In genomic region chr17:46579083-46580075, GRCh38 we compare ENCODE assay signal across 8 cellular contexts. TPM values are rescaled to one million over a fixed set of nuclear protein-coding genes. Genes with fewer than 3 reads are reported as not detected.
A peak's percentile ranks its signal among the peaks of the same experiment; 100 is the strongest.
DNase-seq lines count a peak whose midpoint lies in the region; ATAC-seq, FAIRE-seq and TF ChIP-seq lines count a peak whose summit lies in the region.
"Not testable (repeated sequence)": the region's sequence is repeated elsewhere in the genome, so short reads cannot be mapped to it uniquely, and the experiment has no call there.

TSS of gene ARL17A (minus strand) at chr17:46579691. CDS start at chr17:46576322, 3,369 bp downstream.

- not testable (repeated sequence) for H3K79me2 ChIP-seq in H9 (ENCODE audit: insufficient read depth, low read length); astrocyte (ENCODE audit: insufficient read depth, low read length); hepatocyte

- TF ChIP-seq EP300 in sigmoid colon (IDR thresholded peaks at IDR 0.05), result not testable (repeated sequence)

- not testable (repeated sequence) for TF ChIP-seq POLR2A in sigmoid colon (IDR thresholded peaks at IDR 0.05)

- WGBS in H9 (ENCODE audit: extremely low coverage, insufficient read length, low lambda C conversion rate), result no CpG with 5 or more reads among the region's 65 CpGs
- WGBS in hepatocyte (ENCODE audit: low lambda C conversion rate, missing lambda C conversion rate), result 0% methylated on average over 7 of the region's 65 CpGs
- 0% methylated on average over 12 to 15 of the region's 65 CpGs for WGBS in sigmoid colon, 2 donors

- not testable (repeated sequence) for H2AK5ac ChIP-seq in H9 (ENCODE audit: insufficient read length, low read length)

- not testable (repeated sequence) for H4K20me1 ChIP-seq in H9 (ENCODE audit: control insufficient read depth, insufficient read depth, insufficient read length); astrocyte (ENCODE audit: insufficient read depth, low read length); hepatocyte (ENCODE audit: insufficient read depth, poor library complexity, severe bottlenecking)

- not testable (repeated sequence) for H3T11ph ChIP-seq in H9 (ENCODE audit: low read length)

- H3K23ac ChIP-seq in H9 (ENCODE audit: insufficient read length, low read depth, low read length), result not testable (repeated sequence)

- H3K9me3 Mint-ChIP-seq in H9; activated CD4-positive, alpha-beta T cell treated with anti-CD3 and anti-CD28 coated beads, Interleukin-2, amount 10 ng/mL, durations not matched to agents 7 days and 5 days; astrocyte (ENCODE audit: unreplicated experiment); stimulated activated naive CD8-positive, alpha-beta T cell treated with anti-CD3 and anti-CD28 coated beads, Interleukin-15, amount 100 ng/mL, for 72 hours: not testable (repeated sequence)

- H3K9me2 ChIP-seq in hepatocyte (replicated peaks; ENCODE audit: insufficient read depth), result not testable (repeated sequence)

- not testable (repeated sequence) for H3K4me1 Mint-ChIP-seq in H9; activated CD4-positive, alpha-beta T cell treated with anti-CD3 and anti-CD28 coated beads, Interleukin-2, amount 10 ng/mL, durations not matched to agents 7 days and 5 days; astrocyte (ENCODE audit: low read depth, unreplicated experiment); stimulated activated naive CD8-positive, alpha-beta T cell treated with anti-CD3 and anti-CD28 coated beads, Interleukin-15, amount 100 ng/mL, for 72 hours

- not testable (repeated sequence) for H3K27me3 ChIP-seq in H9 (ENCODE audit: insufficient read depth, low read length); astrocyte (ENCODE audit: insufficient read depth, low read length); hepatocyte; sigmoid colon

- H3K9ac ChIP-seq in H9 (ENCODE audit: extremely low read depth, insufficient read length, low read length); astrocyte (ENCODE audit: low read length): not testable (repeated sequence)

- not testable (repeated sequence) for H3K36me3 ChIP-seq in astrocyte (ENCODE audit: insufficient read depth, low read length); hepatocyte (replicated peaks; ENCODE audit: insufficient read depth, low read depth); sigmoid colon

- H3K79me1 ChIP-seq in H9 (ENCODE audit: insufficient read depth, low read depth, low read length, poor library complexity, severe bottlenecking), result not testable (repeated sequence)

- POLR2A ChIA-PET in activated CD4-positive, alpha-beta T cell treated with anti-CD3 and anti-CD28 coated beads, Interleukin-2, amount 10 ng/mL, durations not matched to agents 7 days and 5 days (lab: Charles Lee), result not testable (repeated sequence)

- not testable (repeated sequence) for H2BK15ac ChIP-seq in H9 (ENCODE audit: low read depth, low read length)

- not testable (repeated sequence) for H3K36me3 Mint-ChIP-seq in H9 (ENCODE audit: insufficient read depth in 1 of 3, low read depth in 3 of 3); activated CD4-positive, alpha-beta T cell treated with anti-CD3 and anti-CD28 coated beads, Interleukin-2, amount 10 ng/mL, durations not matched to agents 7 days and 5 days (ENCODE audit: low read depth); astrocyte (ENCODE audit: low read depth, unreplicated experiment)

- H4K5ac ChIP-seq in H9 (ENCODE audit: insufficient read length, low read depth, low read length), result not testable (repeated sequence)

- H3K23me2 ChIP-seq in H9 (ENCODE audit: insufficient read length, low read depth, low read length, poor library complexity, severe bottlenecking), result not testable (repeated sequence)

- H2BK20ac ChIP-seq in H9 (ENCODE audit: low read depth, low read length, poor library complexity, severe bottlenecking), result not testable (repeated sequence)

- not testable (repeated sequence) for H3K4me1 ChIP-seq in H9 (ENCODE audit: insufficient read depth, low read length); astrocyte (ENCODE audit: insufficient read depth, low read length); hepatocyte (ENCODE audit: insufficient read depth); sigmoid colon

- not testable (repeated sequence) for H3K27ac Mint-ChIP-seq in H9; activated CD4-positive, alpha-beta T cell treated with anti-CD3 and anti-CD28 coated beads, Interleukin-2, amount 10 ng/mL, durations not matched to agents 7 days and 5 days; astrocyte (ENCODE audit: unreplicated experiment); stimulated activated naive CD8-positive, alpha-beta T cell treated with anti-CD3 and anti-CD28 coated beads, Interleukin-15, amount 100 ng/mL, for 72 hours

- not testable (repeated sequence) for H3K18ac ChIP-seq in H9 (ENCODE audit: insufficient read length, low read depth, low read length)

- not testable (repeated sequence) for H3K4me2 ChIP-seq in H9 (ENCODE audit: insufficient read depth, insufficient read length, low read length)
- H3K4me2 ChIP-seq in astrocyte (ENCODE audit: low read length) (peak within 1 kb of the TSS; percentile 60), hepatocyte (peak within 1 kb of the TSS; percentile 56)

- not testable (repeated sequence) for H4K91ac ChIP-seq in H9 (ENCODE audit: insufficient read length, low read depth, low read length)

- DNase-seq in H9; astrocyte (ENCODE audit: low read depth); hepatocyte (ENCODE audit: low spot score): not testable (repeated sequence)
- DNase-seq in activated CD4-positive, alpha-beta T cell treated with anti-CD3 and anti-CD28 coated beads, Interleukin-2, amount 10 ng/mL, durations not matched to agents 7 days and 5 days, result peak; percentile 94
- DNase-seq in sigmoid colon, result peak; percentile 94
- peak; percentile 83 to 92 for DNase-seq in stimulated activated naive CD8-positive, alpha-beta T cell treated with anti-CD3 and anti-CD28 coated beads, Interleukin-15, amount 100 ng/mL, for 72 hours

- H3K4ac ChIP-seq in H9 (ENCODE audit: low read depth, low read length), result not testable (repeated sequence)

- FAIRE-seq in astrocyte (lab: Jason Lieb, UNC), result peak; percentile 100

- H2AFZ ChIP-seq in H9 (ENCODE audit: low read length); astrocyte (ENCODE audit: low read depth, low read length); hepatocyte: not testable (repeated sequence)

- not testable (repeated sequence) for H3K56ac ChIP-seq in H9 (ENCODE audit: insufficient read length, low read depth, low read length)

- CTCF ChIA-PET in activated CD4-positive, alpha-beta T cell treated with anti-CD3 and anti-CD28 coated beads, Interleukin-2, amount 10 ng/mL, durations not matched to agents 7 days and 5 days (lab: Charles Lee), result not testable (repeated sequence)

- not testable (repeated sequence) for H4K8ac ChIP-seq in H9 (replicated peaks; ENCODE audit: insufficient read length, low read depth, low read length)

- not testable (repeated sequence) for H3K27ac ChIP-seq in H9 (ENCODE audit: insufficient read length, low read depth, low read length); astrocyte (ENCODE audit: low read depth, low read length); hepatocyte
- peak within 1 kb of the TSS; percentile 61 to 83 (median 72) for H3K27ac ChIP-seq in sigmoid colon

- ATAC-seq in GM18508 (IDR thresholded peaks at IDR 0.05; ENCODE audit: insufficient read depth, unreplicated experiment) (peak; percentile 54), HG03571 (IDR thresholded peaks at IDR 0.05; ENCODE audit: unreplicated experiment) (peak; percentile 78)
- ATAC-seq in stimulated activated naive CD8-positive, alpha-beta T cell treated with anti-CD3 and anti-CD28 coated beads, Interleukin-15, amount 100 ng/mL, for 72 hours, result peak; percentile 93

- not testable (repeated sequence) for H2BK12ac ChIP-seq in H9 (ENCODE audit: insufficient read length, low read depth, low read length)

- H3K14ac ChIP-seq in H9 (ENCODE audit: insufficient read depth, low read length), result not testable (repeated sequence)

- H2BK120ac ChIP-seq in H9 (ENCODE audit: low read depth, low read length, poor library complexity, severe bottlenecking), result not testable (repeated sequence)

- not testable (repeated sequence) for H2BK5ac ChIP-seq in H9 (ENCODE audit: insufficient read length, low read length)

- H3K27me3 Mint-ChIP-seq in H9 (ENCODE audit: low read depth); activated CD4-positive, alpha-beta T cell treated with anti-CD3 and anti-CD28 coated beads, Interleukin-2, amount 10 ng/mL, durations not matched to agents 7 days and 5 days; astrocyte (ENCODE audit: low read depth, unreplicated experiment); stimulated activated naive CD8-positive, alpha-beta T cell treated with anti-CD3 and anti-CD28 coated beads, Interleukin-15, amount 100 ng/mL, for 72 hours: not testable (repeated sequence)

- H3K4me3 ChIP-seq in astrocyte (ENCODE audit: insufficient read depth, low read depth, low read length); hepatocyte: not testable (repeated sequence)
- H3K4me3 ChIP-seq in sigmoid colon, result peak within 1 kb of the TSS in 1 of 4 donors; percentile 27

- H3K4me3 Mint-ChIP-seq in H9; activated CD4-positive, alpha-beta T cell treated with anti-CD3 and anti-CD28 coated beads, Interleukin-2, amount 10 ng/mL, durations not matched to agents 7 days and 5 days; astrocyte (ENCODE audit: unreplicated experiment): not testable (repeated sequence)
- H3K4me3 Mint-ChIP-seq in stimulated activated naive CD8-positive, alpha-beta T cell treated with anti-CD3 and anti-CD28 coated beads, Interleukin-15, amount 100 ng/mL, for 72 hours, result peak within 1 kb of the TSS in 1 of 2 donors; percentile 47

- H3K9me3 ChIP-seq in H9 (ENCODE audit: control insufficient read depth, low read depth, low read length); astrocyte (ENCODE audit: insufficient read depth, low read depth, low read length); hepatocyte (ENCODE audit: low read depth); sigmoid colon: not testable (repeated sequence)

- TF ChIP-seq CTCF in H9 (conservative IDR thresholded peaks at IDR 0.05); astrocyte (IDR thresholded peaks at IDR 0.05; ENCODE audit: insufficient read depth, low read depth, low read length); hepatocyte (IDR thresholded peaks at IDR 0.05; ENCODE audit: poor library complexity); sigmoid colon (IDR thresholded peaks at IDR 0.05): not testable (repeated sequence)

- intact Hi-C loops in sigmoid colon (cut with DNase I), result not testable (repeated sequence)

RNA-seq across cellular contexts. Expression of gene ARL17A, which starts in this region (rescaled TPM):
- 10.4 and 12.2 TPM in 2 replicates for total RNA-seq in H9 (2021)
- total RNA-seq in activated CD4-positive, alpha-beta T cell treated with anti-CD3 and anti-CD28 coated beads, Interleukin-2, amount 10 ng/mL, durations not matched to agents 7 days and 5 days, result 10 to 100 TPM; 27.5 to 28.5 TPM
- 11.0 and 11.6 TPM in 2 replicates for total RNA-seq in astrocyte
- total RNA-seq in hepatocyte, result 8.0 and 9.3 TPM in 2 replicates
- polyA plus RNA-seq in hepatocyte, result 7.8 and 9.2 TPM in 2 replicates
- 10 to 100 TPM; 10.7 to 16.8 (median 11.4) TPM for total RNA-seq in sigmoid colon
- polyA plus RNA-seq in sigmoid colon, result 1 to 10 TPM in 2 of 3 donors, under 1 TPM in 1; under 0.01 to 6.1 (median 1.6) TPM
